ENCODE assay signal across 21 cellular contexts in genomic region chr4:24890561-24890960, GRCh38. TPM values are rescaled to one million over a fixed set of nuclear protein-coding genes. Genes with fewer than 3 reads are reported as not detected.
"Had no signal": no experiment of that assay in that cellular context is flagged by ENCODE, and none has a peak within 500 bp of the region (broad histone marks: within the 10 kb centered on the region; RNA-seq: fewer than 3 reads in every experiment).

No MANE protein-coding gene starts in this region.

- H3K27ac ChIP-seq: brain microvascular endothelial cell, cardiac muscle cell, KMS-11, VCaP had no signal

- H3K36me3 ChIP-seq: brain microvascular endothelial cell, cardiac muscle cell, MG63 had no signal

- H3K27me3 Mint-ChIP-seq: activated naive CD8-positive, alpha-beta T cell had no signal

- H3K9me3 ChIP-seq: MG63 had no signal

- H3K27ac Mint-ChIP-seq: activated CD4-positive, alpha-beta memory T cell treated with anti-CD3 and anti-CD28 coated beads for 36 hours; activated CD4-positive, alpha-beta T cell treated with anti-CD3 and anti-CD28 coated beads, Interleukin-2, amount 10 ng/mL, durations not matched to agents 7 days and 5 days; activated naive CD4-positive, alpha-beta T cell treated with anti-CD3 and anti-CD28 coated beads for 36 hours; activated naive CD8-positive, alpha-beta T cell; T-cell had no signal

- H3K4me1 Mint-ChIP-seq: activated CD4-positive, alpha-beta T cell treated with anti-CD3 and anti-CD28 coated beads, Interleukin-2, amount 10 ng/mL, durations not matched to agents 7 days and 5 days; T-cell had no signal

- H3K4me2 ChIP-seq: KMS-11 had no signal

- H3K36me3 Mint-ChIP-seq: activated CD4-positive, alpha-beta memory T cell treated with anti-CD3 and anti-CD28 coated beads for 36 hours; activated naive CD8-positive, alpha-beta T cell; T-cell had no signal

- H3K4me3 Mint-ChIP-seq: activated CD4-positive, alpha-beta memory T cell treated with anti-CD3 and anti-CD28 coated beads for 36 hours; activated CD4-positive, alpha-beta T cell treated with anti-CD3 and anti-CD28 coated beads, Interleukin-2, amount 10 ng/mL, durations not matched to agents 7 days and 5 days; activated naive CD4-positive, alpha-beta T cell treated with anti-CD3 and anti-CD28 coated beads for 36 hours; activated naive CD8-positive, alpha-beta T cell; activated T-cell treated with anti-CD3 and anti-CD28 coated beads, Interleukin-2, amount 50 U/mL, for 4 hours; T-cell had no signal

- H3K9ac ChIP-seq: KMS-11 had no signal

- H3K27me3 ChIP-seq: brain microvascular endothelial cell, cardiac muscle cell, MG63 had no signal

- DNase-seq: activated CD4-positive, alpha-beta memory T cell treated with anti-CD3 and anti-CD28 coated beads for 36 hours; activated CD4-positive, alpha-beta T cell treated with anti-CD3 and anti-CD28 coated beads, Interleukin-2, amount 10 ng/mL, durations not matched to agents 7 days and 5 days; activated CD4-positive, CD25-positive, alpha-beta regulatory T cell; activated CD8-positive, alpha-beta memory T cell treated with anti-CD3 and anti-CD28 coated beads for 24 hours; activated gamma-delta T cell; activated naive CD4-positive, alpha-beta T cell treated with anti-CD3 and anti-CD28 coated beads for 36 hours; activated T-cell treated with anti-CD3 and anti-CD28 coated beads, Interleukin-2, amount 50 U/mL, for 4 hours; brain microvascular endothelial cell; MG63; MV-4-11; NCI-H1092 treated with DMSO at 0.1 percent for 48 hours; NCI-H2081; NCI-H526 treated with DMSO at 0.1 percent for 48 hours; SIG-M5; T-cell; T1000 had no signal

- ATAC-seq: activated T-cell treated with anti-CD3 and anti-CD28 coated beads, Interleukin-2, amount 50 U/mL, for 4 hours; T-cell had no signal

- H3K4me3 ChIP-seq: cardiac muscle cell, MG63 had no signal

- H3K9me3 Mint-ChIP-seq: activated CD4-positive, alpha-beta memory T cell treated with anti-CD3 and anti-CD28 coated beads for 36 hours; activated CD4-positive, alpha-beta T cell treated with anti-CD3 and anti-CD28 coated beads, Interleukin-2, amount 10 ng/mL, durations not matched to agents 7 days and 5 days; activated naive CD4-positive, alpha-beta T cell treated with anti-CD3 and anti-CD28 coated beads for 36 hours; activated T-cell treated with anti-CD3 and anti-CD28 coated beads, Interleukin-2, amount 50 U/mL, for 4 hours; T-cell had no signal

RNA-seq across cellular contexts. Expression of gene CCDC149, which starts 22.3 kb away (rescaled TPM):
- total RNA-seq: activated CD4-positive, alpha-beta memory T cell treated with anti-CD3 and anti-CD28 coated beads for 36 hours; activated CD4-positive, alpha-beta T cell treated with anti-CD3 and anti-CD28 coated beads, Interleukin-2, amount 10 ng/mL, durations not matched to agents 7 days and 5 days; activated naive CD4-positive, alpha-beta T cell treated with anti-CD3 and anti-CD28 coated beads for 36 hours; activated T-cell treated with anti-CD3 and anti-CD28 coated beads, Interleukin-2, amount 50 U/mL, for 4 hours; OCI-LY7 had no signal
